ENCODE assay signal across 18 cellular contexts in genomic region chr21:41643246-41643966, GRCh38.
DNase-seq lines count a peak whose midpoint lies in the region; ATAC-seq and TF ChIP-seq lines count a peak whose summit lies in the region.
"Had no signal": no experiment of that assay in that cellular context is flagged by ENCODE, and none has a peak within 500 bp of the region (broad histone marks: within the 10 kb centered on the region; RNA-seq: fewer than 3 reads in every experiment).

No MANE protein-coding gene starts in this region.

- no peak for TF ChIP-seq POLR2A in GM18505 (IDR thresholded peaks at IDR 0.05; ENCODE audit: borderline replicate concordance, extremely low read depth, insufficient read depth, insufficient read length)

- peak overlapping the region; percentile 100 for H3K27ac ChIP-seq in PC-9
- H3K27ac ChIP-seq: BLaER1 had no signal

- peaks cover 17% of the 10 kb centered on the region for H3K36me3 Mint-ChIP-seq in Calu3 (ENCODE audit: insufficient read depth, unreplicated experiment)

- peak overlapping the region; percentile 21; the same call in 1 of the 2 replicates for H3K4me3 ChIP-seq in PC-9
- H3K4me3 ChIP-seq in epithelial cell of esophagus (ENCODE audit: low read length): no peak overlapping the region
- no peak overlapping the region for H3K4me3 ChIP-seq in retinal pigment epithelial cell (ENCODE audit: low read length)
- H3K4me3 ChIP-seq: BLaER1, lung had no signal

- peaks cover 66% of the 10 kb centered on the region for H3K4me1 ChIP-seq in PC-9 (replicated peaks; ENCODE audit: insufficient read depth)

- H4K20me1 ChIP-seq in PC-9 (ENCODE audit: insufficient read depth): no peaks in the 10 kb centered on the region
- H4K20me1 ChIP-seq: BLaER1 had no signal

- H3K9me3 Mint-ChIP-seq in Calu3 (ENCODE audit: low read depth, unreplicated experiment): no peaks in the 10 kb centered on the region
- H3K9me3 Mint-ChIP-seq: activated CD4-positive, alpha-beta memory T cell treated with anti-CD3 and anti-CD28 coated beads, Interleukin-2, amount 10 ng/mL, durations not matched to agents 7 days and 5 days; activated T-cell treated with anti-CD3 and anti-CD28 coated beads, Interleukin-2, amount 50 U/mL, for 4 hours; nephron progenitor cell had no signal

- no peaks in the 10 kb centered on the region for H3K9me2 ChIP-seq in PC-9 (ENCODE audit: insufficient read depth)

- no peak overlapping the region for H2AFZ ChIP-seq in PC-9

- peaks cover 41% of the 10 kb centered on the region for H3F3A ChIP-seq in PC-9 (ENCODE audit: insufficient read depth, low read depth)

- DNase-seq in Calu3: no peak
- DNase-seq in PC-9: peak in 1 of 2 experiments; percentile 62
- peak; percentile 19 for DNase-seq in epithelial cell of esophagus (ENCODE audit: low read depth)
- peak; percentile 91 for DNase-seq in retinal pigment epithelial cell (ENCODE audit: low read depth)
- no peak for DNase-seq in nucleus accumbens (lab: John Stamatoyannopoulos, UW)
- DNase-seq in DMS153 (lab: John Stamatoyannopoulos, UW): no peak
- DNase-seq: activated CD4-positive, alpha-beta memory T cell treated with anti-CD3 and anti-CD28 coated beads, Interleukin-2, amount 10 ng/mL, durations not matched to agents 7 days and 5 days; activated T-cell treated with anti-CD3 and anti-CD28 coated beads, Interleukin-2, amount 50 U/mL, for 4 hours; foreskin melanocyte; HCEC 1CT; MM.1S; NCI-H187 treated with DMSO at 0.1 percent for 48 hours; NCI-H510A; nephron progenitor cell had no signal

- H3K9me3 ChIP-seq in PC-9 (ENCODE audit: insufficient read depth, low read depth): no peaks in the 10 kb centered on the region
- H3K9me3 ChIP-seq: BLaER1 had no signal

- ATAC-seq in GM18505 (IDR thresholded peaks at IDR 0.05; ENCODE audit: unreplicated experiment) (no peak), HG03378 (IDR thresholded peaks at IDR 0.05; ENCODE audit: unreplicated experiment) (no peak)
- ATAC-seq: activated T-cell treated with anti-CD3 and anti-CD28 coated beads, Interleukin-2, amount 50 U/mL, for 4 hours had no signal

- H3K36me3 ChIP-seq in PC-9 (ENCODE audit: low read depth): no peaks in the 10 kb centered on the region
- H3K36me3 ChIP-seq: BLaER1 had no signal

- peak overlapping the region; percentile 85 for H3K4me2 ChIP-seq in PC-9

- H3K27ac Mint-ChIP-seq in Calu3 (ENCODE audit: unreplicated experiment): peak overlapping the region; percentile 98
- H3K27ac Mint-ChIP-seq: activated CD4-positive, alpha-beta memory T cell treated with anti-CD3 and anti-CD28 coated beads, Interleukin-2, amount 10 ng/mL, durations not matched to agents 7 days and 5 days; nephron progenitor cell had no signal

- POLR2A ChIA-PET in PC-9 (lab: Charles Lee; ENCODE audit: unreplicated experiment): interaction anchor here (0.5 to 0.8 kb wide), 4 partner anchors 11 to 194 kb away, joined by 4 to 6 read pairs (median 4); no protein-coding TSS in a partner anchor

- no TSS peak for BruUV-seq in Calu3 (replicated peaks; lab: Mats Ljungman, UMichigan)
- no TSS peak for BruUV-seq in PC-9 (replicated peaks; lab: Mats Ljungman, UMichigan)

- H3K27me3 Mint-ChIP-seq in Calu3 (ENCODE audit: unreplicated experiment): no peaks in the 10 kb centered on the region

- CTCF ChIA-PET in Calu3 (lab: Charles Lee) (interaction anchor here (1.3 kb wide), 1 partner anchor 31 kb away, joined by 8 read pairs; no protein-coding TSS in a partner anchor), PC-9 (lab: Charles Lee) (interaction anchor here (0.7 kb wide), 1 partner anchor 31 kb away, joined by 12 read pairs; no protein-coding TSS in a partner anchor)

- intact Hi-C loops in Calu3 (cut with micrococcal nuclease; ENCODE audit: unreplicated experiment) (no loop called here), PC-9 (cut with micrococcal nuclease; ENCODE audit: unreplicated experiment) (no loop called here)

- no peak for TF ChIP-seq CTCF in Calu3 (IDR thresholded peaks at IDR 0.05; ENCODE audit: unreplicated experiment)
- TF ChIP-seq CTCF in PC-9 (conservative IDR thresholded peaks at IDR 0.05): no peak
- no peak for TF ChIP-seq CTCF in epithelial cell of esophagus (IDR thresholded peaks at IDR 0.05; ENCODE audit: insufficient read depth, low read depth, low read length, missing control alignments)
- no peak for TF ChIP-seq CTCF in retinal pigment epithelial cell (conservative IDR thresholded peaks at IDR 0.05; ENCODE audit: low read depth, low read length)

- no peak overlapping the region for H3K4me3 Mint-ChIP-seq in Calu3 (ENCODE audit: low read depth, unreplicated experiment)
- H3K4me3 Mint-ChIP-seq: activated CD4-positive, alpha-beta memory T cell treated with anti-CD3 and anti-CD28 coated beads, Interleukin-2, amount 10 ng/mL, durations not matched to agents 7 days and 5 days; activated T-cell treated with anti-CD3 and anti-CD28 coated beads, Interleukin-2, amount 50 U/mL, for 4 hours; nephron progenitor cell had no signal

- H3K4me1 Mint-ChIP-seq in Calu3 (ENCODE audit: low read depth, unreplicated experiment): peaks cover 44% of the 10 kb centered on the region
- H3K4me1 Mint-ChIP-seq: activated CD4-positive, alpha-beta memory T cell treated with anti-CD3 and anti-CD28 coated beads, Interleukin-2, amount 10 ng/mL, durations not matched to agents 7 days and 5 days had no signal

- no peaks in the 10 kb centered on the region for H3K27me3 ChIP-seq in PC-9 (ENCODE audit: insufficient read depth, low read depth)
- H3K27me3 ChIP-seq: BLaER1 had no signal

- peaks cover 6% of the 10 kb centered on the region; the same call in 1 of the 2 replicates for H3K79me2 ChIP-seq in PC-9 (ENCODE audit: low read depth)

Comparison
In these comparisons a context has a peak if more than half of its experiments do, and no peak if none do; other contexts are left out.
1. DNase-seq: peak in epithelial cell of esophagus (single experiment) and retinal pigment epithelial cell (single experiment); none in Calu3 (single experiment), nucleus accumbens (0 of 56) and DMS153 (single experiment).